ENCODE assay signal across 11 cellular contexts in genomic region chrX:38103857-38104812, GRCh38.
A peak's percentile ranks its signal among the peaks of the same experiment; 100 is the strongest.
DNase-seq lines count a peak whose midpoint lies in the region; ATAC-seq and FAIRE-seq lines count a peak whose summit lies in the region.
"Had no signal": no experiment of that assay in that cellular context is flagged by ENCODE, and none has a peak within 500 bp of the region (broad histone marks: within the 10 kb centered on the region; RNA-seq: fewer than 3 reads in every experiment).

No MANE protein-coding gene starts in this region.

- ATAC-seq in HG02623 (IDR thresholded peaks at IDR 0.05; ENCODE audit: unreplicated experiment) (peak; percentile 85), HG03460 (IDR thresholded peaks at IDR 0.05; ENCODE audit: unreplicated experiment) (peak; percentile 64)
- ATAC-seq in stimulated activated effector memory CD8-positive, alpha-beta T cell treated with anti-CD3 and anti-CD28 coated beads, Interleukin-12 subunit alpha, Interleukin-12 subunit beta, amount 100 ng/mL, for 72 hours = peak; percentile 67

- DNase-seq in GM19239 (ENCODE audit: insufficient read length, low spot score) = no peak
- DNase-seq in stimulated activated effector memory CD8-positive, alpha-beta T cell treated with anti-CD3 and anti-CD28 coated beads, Interleukin-12 subunit alpha, Interleukin-12 subunit beta, amount 100 ng/mL, for 72 hours (ENCODE audit: low spot score in 2 of 2) = no peak
- DNase-seq in NK-92 treated with Interleukin-12 subunit alpha and Interleukin-12 subunit beta, amount 100 ng/mL, for 24 hours (lab: John Stamatoyannopoulos, UW) = no peak
- DNase-seq in NCI-H146 treated with DMSO at 0.1 percent for 48 hours (lab: John Stamatoyannopoulos, UW; ENCODE audit: unreplicated experiment) = no peak
- no peak for DNase-seq in COLO668 (lab: John Stamatoyannopoulos, UW; ENCODE audit: unreplicated experiment)
- DNase-seq: amygdala, NCI-H187, nephron progenitor cell, RPMI8226 had no signal

- FAIRE-seq in GM19239 (lab: Jason Lieb, UNC) = peak; percentile 88

- no peaks in the 10 kb centered on the region for H3K36me3 Mint-ChIP-seq in stimulated activated effector memory CD8-positive, alpha-beta T cell treated with anti-CD3 and anti-CD28 coated beads, Interleukin-12 subunit alpha, Interleukin-12 subunit beta, amount 100 ng/mL, for 72 hours

- H3K4me3 Mint-ChIP-seq in stimulated activated effector memory CD8-positive, alpha-beta T cell treated with anti-CD3 and anti-CD28 coated beads, Interleukin-12 subunit alpha, Interleukin-12 subunit beta, amount 100 ng/mL, for 72 hours = no peak overlapping the region
- H3K4me3 Mint-ChIP-seq: nephron progenitor cell had no signal

- H3K4me1 Mint-ChIP-seq in stimulated activated effector memory CD8-positive, alpha-beta T cell treated with anti-CD3 and anti-CD28 coated beads, Interleukin-12 subunit alpha, Interleukin-12 subunit beta, amount 100 ng/mL, for 72 hours = peaks cover 12% of the 10 kb centered on the region
- H3K4me1 Mint-ChIP-seq: nephron progenitor cell had no signal

- H3K9me3 Mint-ChIP-seq in stimulated activated effector memory CD8-positive, alpha-beta T cell treated with anti-CD3 and anti-CD28 coated beads, Interleukin-12 subunit alpha, Interleukin-12 subunit beta, amount 100 ng/mL, for 72 hours = peaks cover under 1% of the 10 kb centered on the region

- H3K27ac Mint-ChIP-seq in stimulated activated effector memory CD8-positive, alpha-beta T cell treated with anti-CD3 and anti-CD28 coated beads, Interleukin-12 subunit alpha, Interleukin-12 subunit beta, amount 100 ng/mL, for 72 hours = no peak overlapping the region
- H3K27ac Mint-ChIP-seq: nephron progenitor cell had no signal
